ENCODE assay signal across 8 cellular contexts in genomic region chr3:150146891-150147761, GRCh38.
DNase-seq lines count a peak whose midpoint lies in the region; ATAC-seq and TF ChIP-seq lines count a peak whose summit lies in the region.

No MANE protein-coding gene starts in this region.

- DNase-seq in COLO829 (ENCODE audit: low spot score) (peak; percentile 34), adipocyte (ENCODE audit: low read depth) (peak; percentile 78), mucosa of descending colon (no peak), cerebellum (ENCODE audit: low spot score) (no peak), posterior cingulate gyrus (no peak), SKM-1 treated with dmso at 0.1 percent for 144 hours (lab: John Stamatoyannopoulos, UW; ENCODE audit: unreplicated experiment) (no peak)

- H3K27me3 ChIP-seq in adipocyte (replicated peaks; ENCODE audit: control insufficient read depth, insufficient read depth, low read length), result no peaks in the 10 kb centered on the region

- H3K9me3 ChIP-seq in adipocyte (ENCODE audit: control insufficient read depth, low read length) (no peaks in the 10 kb centered on the region), mucosa of descending colon (no peaks in the 10 kb centered on the region)

- H3K4me1 ChIP-seq in adipocyte (ENCODE audit: control insufficient read depth, insufficient read depth, low read length), result peaks cover 44% of the 10 kb centered on the region
- no peaks in the 10 kb centered on the region for H3K4me1 ChIP-seq in mucosa of descending colon (ENCODE audit: low read depth)

- H3K36me3 ChIP-seq in adipocyte (ENCODE audit: control insufficient read depth, insufficient read depth, low read length, severe bottlenecking), result no peaks in the 10 kb centered on the region
- H3K36me3 ChIP-seq in mucosa of descending colon (ENCODE audit: low read depth), result no peaks in the 10 kb centered on the region

- peak overlapping the region; percentile 1 for H3K4me3 ChIP-seq in adipocyte (ENCODE audit: low read length)
- no peak overlapping the region for H3K4me3 ChIP-seq in mucosa of descending colon

- ATAC-seq in HG03196 (IDR thresholded peaks at IDR 0.05; ENCODE audit: unreplicated experiment) (peak; percentile 61), mucosa of descending colon (peak; percentile 34), HG02588 (IDR thresholded peaks at IDR 0.05; ENCODE audit: unreplicated experiment) (no peak)

- intact Hi-C loops in mucosa of descending colon (cut with DNase I, micrococcal nuclease) (no loop called here), posterior cingulate gyrus (cut with DNase I) (no loop called here)

- no peak for TF ChIP-seq CTCF in mucosa of descending colon (IDR thresholded peaks at IDR 0.05)

- peak overlapping the region; percentile 8 for H3K9ac ChIP-seq in adipocyte (ENCODE audit: low read length)

Comparison
In these comparisons a context has a peak if more than half of its experiments do, and no peak if none do; other contexts are left out.
1. DNase-seq: peak in COLO829 (single experiment) and adipocyte (single experiment); none in mucosa of descending colon (0 of 3), cerebellum (single experiment), posterior cingulate gyrus (0 of 10) and SKM-1 treated with dmso at 0.1 percent for 144 hours (single experiment).